In genomic region chr14:95210699-95211098, GRCh38 we compare ENCODE assay signal across 19 cellular contexts. TPM values are rescaled to one million over a fixed set of nuclear protein-coding genes. Genes with fewer than 3 reads are reported as not detected.
DNase-seq lines count a peak whose midpoint lies in the region; ATAC-seq, FAIRE-seq and TF ChIP-seq lines count a peak whose summit lies in the region.
"Had no signal": no experiment of that assay in that cellular context is flagged by ENCODE, and none has a peak within 500 bp of the region (broad histone marks: within the 10 kb centered on the region; RNA-seq: fewer than 3 reads in every experiment).

No MANE protein-coding gene starts in this region.

- H4K20me1 ChIP-seq in IMR-90 (ENCODE audit: insufficient read depth, low read length) (no peaks in the 10 kb centered on the region), HepG2 (ENCODE audit: insufficient read depth, low read length) (no peaks in the 10 kb centered on the region)

- no peak for TF ChIP-seq RAD21 in A549 (conservative IDR thresholded peaks at IDR 0.05 in 1 of 2, IDR thresholded peaks at IDR 0.05 in 1 of 2)
- TF ChIP-seq RAD21 in IMR-90 (IDR thresholded peaks at IDR 0.05; ENCODE audit: low read length), result no peak
- no peak for TF ChIP-seq RAD21 in HepG2 (CRISPR knock-in tag; IDR thresholded peaks at IDR 0.05)

- no peak overlapping the region for H3K14ac ChIP-seq in IMR-90 (replicated peaks; ENCODE audit: low read depth, low read length)

- H3K36me3 ChIP-seq in IMR-90 (ENCODE audit: control insufficient read depth, insufficient read depth, low read length) (no peaks in the 10 kb centered on the region), HepG2 (replicated peaks in 1 of 2; ENCODE audit: control insufficient read depth in 1 of 2, insufficient read depth in 2 of 2, low read length in 2 of 2) (peaks cover 0 to 9% of the 10 kb centered on the region in 2 experiments; a peak in 1 of 5 replicates), parathyroid adenoma (ENCODE audit: control insufficient read depth, insufficient read depth, low read length) (no peaks in the 10 kb centered on the region)

- H4K91ac ChIP-seq in IMR-90 (ENCODE audit: insufficient read depth, low read depth, low read length), result no peak overlapping the region

- H3K9me1 ChIP-seq in IMR-90 (ENCODE audit: insufficient read depth, low read length), result no peaks in the 10 kb centered on the region

- WGBS in A549 (ENCODE audit: missing lambda C conversion rate), result 93% methylated on average over 13 of the region's 13 CpGs
- 57% methylated on average over 3 of the region's 13 CpGs; no CpG with 5 or more reads in 1 of the 2 experiments for WGBS in IMR-90 (ENCODE audit: extremely low coverage in 2 of 2, insufficient read length in 1 of 2), 2 experiments
- 59% methylated on average over 10 of the region's 13 CpGs for WGBS in HepG2 (ENCODE audit: low lambda C conversion rate)

- no peak overlapping the region for H2BK15ac ChIP-seq in IMR-90 (ENCODE audit: low read depth, low read length)

- H3K4me3 ChIP-seq in A549 (no peak overlapping the region), IMR-90 (ENCODE audit: insufficient read depth, low read depth, low read length) (no peak overlapping the region), HepG2 (replicated peaks in 1 of 3; ENCODE audit: insufficient read depth in 1 of 3, low read depth in 2 of 3, low read length in 3 of 3) (no peak overlapping the region), parathyroid adenoma (ENCODE audit: low read depth, low read length) (no peak overlapping the region), dorsolateral prefrontal cortex (no peak overlapping the region)

- no peak overlapping the region for H3K23ac ChIP-seq in IMR-90 (ENCODE audit: low read depth, low read length)

- TF ChIP-seq POLR2A in A549 (IDR thresholded peaks at IDR 0.05; ENCODE audit: low read length) (no peak), IMR-90 (IDR thresholded peaks at IDR 0.05; ENCODE audit: low read depth, low read length) (no peak), HepG2 (IDR thresholded peaks at IDR 0.05; ENCODE audit: insufficient read depth in 1 of 2, low read depth in 2 of 2, low read length in 2 of 2) (no peak)

- BruUV-seq in IMR-90 (replicated peaks; lab: Mats Ljungman, UMichigan) (no TSS peak), HepG2 (replicated peaks; lab: Mats Ljungman, UMichigan) (no TSS peak)

- ATAC-seq in A549 (no peak), IMR-90 (ENCODE audit: low read depth) (no peak), HepG2 (peak; percentile 62), HG03571 (IDR thresholded peaks at IDR 0.05; ENCODE audit: unreplicated experiment) (no peak)
- ATAC-seq: HCT116 had no signal

- H4K8ac ChIP-seq in IMR-90 (ENCODE audit: low read depth in 2 of 2, low read length in 2 of 2), result no peak overlapping the region

- peaks cover 1% of the 10 kb centered on the region for H3K27me3 ChIP-seq in IMR-90 (ENCODE audit: control insufficient read depth, insufficient read depth, low read length)
- no peaks in the 10 kb centered on the region for H3K27me3 ChIP-seq in HepG2 (ENCODE audit: control insufficient read depth in 1 of 2, insufficient read depth in 2 of 2, low read length in 2 of 2)
- H3K27me3 ChIP-seq in parathyroid adenoma (ENCODE audit: control insufficient read depth, insufficient read depth, low read length), result no peaks in the 10 kb centered on the region
- no peaks in the 10 kb centered on the region for H3K27me3 ChIP-seq in dorsolateral prefrontal cortex

- TF ChIP-seq EP300 in A549 (IDR thresholded peaks at IDR 0.05), result no peak
- TF ChIP-seq EP300 in HepG2 (IDR thresholded peaks at IDR 0.05; ENCODE audit: low read depth in 2 of 2, low read length in 2 of 2), result no peak; a peak in 1 of 4 replicates
- TF ChIP-seq EP300 in HepG2 (CRISPR knock-in tag; IDR thresholded peaks at IDR 0.05; ENCODE audit: borderline replicate concordance), result no peak

- no peak overlapping the region for H4K5ac ChIP-seq in IMR-90 (ENCODE audit: low read depth, low read length)

- no peaks in the 10 kb centered on the region for H3K4me1 ChIP-seq in A549
- no peaks in the 10 kb centered on the region for H3K4me1 ChIP-seq in IMR-90 (ENCODE audit: control insufficient read depth, insufficient read depth, low read length)
- peaks cover 25% of the 10 kb centered on the region for H3K4me1 ChIP-seq in HepG2 (ENCODE audit: insufficient read depth, low read length)
- peaks cover 4% of the 10 kb centered on the region for H3K4me1 ChIP-seq in parathyroid adenoma

- no peak overlapping the region for H2AK5ac ChIP-seq in IMR-90 (ENCODE audit: low read depth, low read length)

- H3K27ac ChIP-seq in A549, result no peak overlapping the region
- H3K27ac ChIP-seq in IMR-90 (ENCODE audit: insufficient read depth, low read length), result no peak overlapping the region
- H3K27ac ChIP-seq in HepG2 (ENCODE audit: extremely low read length, insufficient read depth, low read length), result no peak overlapping the region
- no peak overlapping the region for H3K27ac ChIP-seq in parathyroid adenoma
- no peak overlapping the region for H3K27ac ChIP-seq in dorsolateral prefrontal cortex

- H3K56ac ChIP-seq in IMR-90 (ENCODE audit: extremely low read depth, insufficient read depth, low read length), result no peak overlapping the region

- no peak overlapping the region for H2BK5ac ChIP-seq in IMR-90 (ENCODE audit: low read depth, low read length, poor library complexity, severe bottlenecking)

- H3K9me3 ChIP-seq in A549 (peaks cover 7% of the 10 kb centered on the region; the same call in 1 of the 3 replicates), IMR-90 (ENCODE audit: control insufficient read depth, insufficient read depth, low read length) (no peaks in the 10 kb centered on the region), HepG2 (ENCODE audit: low read length) (no peaks in the 10 kb centered on the region), parathyroid adenoma (ENCODE audit: control insufficient read depth, low read length) (no peaks in the 10 kb centered on the region)

- no peak overlapping the region for H3K4ac ChIP-seq in IMR-90 (ENCODE audit: low read depth, low read length)

- no peak overlapping the region for H3K18ac ChIP-seq in IMR-90 (ENCODE audit: low read depth, low read length)

- peak overlapping the region; percentile 19 for H2AK9ac ChIP-seq in IMR-90 (replicated peaks; ENCODE audit: low read depth, low read length, poor library complexity)

- POLR2A ChIA-PET in A549 (lab: Yijun Ruan, JAX) (no interaction called here), IMR-90 (lab: Charles Lee; ENCODE audit: unreplicated experiment) (no interaction called here), HepG2 (lab: Yijun Ruan, JAX) (no interaction called here)

- H2BK20ac ChIP-seq in IMR-90 (ENCODE audit: low read depth, low read length), result no peak overlapping the region

- H3K79me2 ChIP-seq in HepG2 (ENCODE audit: insufficient read depth, low read length) (no peaks in the 10 kb centered on the region), parathyroid adenoma (no peaks in the 10 kb centered on the region)

- intact Hi-C loops in IMR-90 (cut with micrococcal nuclease) (no loop called here), HepG2 (cut with micrococcal nuclease; ENCODE audit: unreplicated experiment) (no loop called here), dorsolateral prefrontal cortex (cut with DNase I) (no loop called here)

- TF ChIP-seq CTCF in A549 (IDR thresholded peaks at IDR 0.05), result no peak
- TF ChIP-seq CTCF in IMR-90 (conservative IDR thresholded peaks at IDR 0.05; ENCODE audit: low read depth, low read length), result no peak
- TF ChIP-seq CTCF in HepG2 (CRISPR knock-in tag; IDR thresholded peaks at IDR 0.05), result no peak
- no peak for TF ChIP-seq CTCF in parathyroid adenoma (IDR thresholded peaks at IDR 0.05)
- TF ChIP-seq CTCF in dorsolateral prefrontal cortex (IDR thresholded peaks at IDR 0.05 in 54 of 56, conservative IDR thresholded peaks at IDR 0.05 in 2 of 56; ENCODE audit: low read depth in 1 of 56, partially characterized antibody in 56 of 56), result no peak

- no peak overlapping the region for H3K4me2 ChIP-seq in A549
- H3K4me2 ChIP-seq in IMR-90 (ENCODE audit: low read depth, low read length), result no peak overlapping the region
- no peak overlapping the region for H3K4me2 ChIP-seq in HepG2 (ENCODE audit: low read depth, low read length)
- no peak overlapping the region for H3K4me2 ChIP-seq in parathyroid adenoma (ENCODE audit: low read length)

- CTCF ChIA-PET in A549 (lab: Yijun Ruan, JAX) (no interaction called here), IMR-90 (lab: Yijun Ruan, JAX) (no interaction called here), HepG2 (lab: Yijun Ruan, JAX; ENCODE audit: low intra/inter-chr PET ratio, low total read pairs) (no interaction called here)

- DNase-seq in A549 (ENCODE audit: low read depth in 1 of 2, low spot score in 1 of 2) (no peak), IMR-90 (no peak), HepG2 (ENCODE audit: low spot score) (peak; percentile 26), hypothalamus (lab: John Stamatoyannopoulos, UW) (no peak), dorsolateral prefrontal cortex (no peak), DMS79 treated with DMSO at 0.1 percent for 48 hours (lab: John Stamatoyannopoulos, UW) (no peak)
- DNase-seq: 8988T; C1 segment of cervical spinal cord; CD4-positive, CD25-positive, alpha-beta regulatory T cell; CD8-positive, alpha-beta memory T cell; COR-L47; GDM1; GOT3; H7; HFFc6 had no signal

- no peak overlapping the region for H2AFZ ChIP-seq in IMR-90 (replicated peaks; ENCODE audit: low read length, poor library complexity)
- no peak overlapping the region for H2AFZ ChIP-seq in HepG2 (ENCODE audit: low read length)
- H2AFZ ChIP-seq in parathyroid adenoma, result peak overlapping the region; percentile 13

- dilution Hi-C loops in IMR-90 (cut with HindIII; ENCODE audit: low sequenced_read_pairs, unreplicated experiment), result no loop called here

- in situ Hi-C loops in IMR-90 (cut with MboI; ENCODE audit: low sequenced_read_pairs), result no loop called here
- in situ Hi-C loops in HepG2 (cut with HindIII; ENCODE audit: extremely low pct_ligation_motif_present, low pct_unique_long_range_greater_than_20kb), result no loop called here

- no peak overlapping the region for H2BK120ac ChIP-seq in IMR-90 (ENCODE audit: low read depth, low read length)

- FAIRE-seq in A549 (lab: Jason Lieb, UNC) (no peak), HepG2 (lab: Jason Lieb, UNC) (no peak)
- FAIRE-seq: HTR-8/SVneo had no signal

- no peak overlapping the region for H3K9ac ChIP-seq in IMR-90 (ENCODE audit: low read depth, low read length)
- H3K9ac ChIP-seq in HepG2 (ENCODE audit: insufficient read depth, low read depth, low read length), result no peak overlapping the region
- no peak overlapping the region for H3K9ac ChIP-seq in parathyroid adenoma

- no peaks in the 10 kb centered on the region for H3K79me1 ChIP-seq in IMR-90 (ENCODE audit: low read depth in 1 of 2, low read length in 2 of 2)

RNA-seq across cellular contexts. Expression of gene DICER1, which starts 53.4 kb away (rescaled TPM):
- polyA plus RNA-seq in A549 (2011; rRNA removed) (46.3 and 51.2 TPM in 2 replicates), A549 (2017; fragmentation: RNase III; extraction: RNeasy Plus Mini Kit Qiagen cat#74134 plus additional on column Dnase treatment) (14.1 to 15.6 TPM (median 14.1 TPM) in 3 replicates), IMR-90 (2012; rRNA removed) (8.3 and 9.7 TPM in 2 replicates), HepG2 (2011; rRNA removed) (23.6 and 31.8 TPM in 2 replicates)
- polyA plus RNA-seq in A549 (2012; cell fraction: cytosol; rRNA removed), result 6.1 and 8.0 TPM in 2 replicates
- 6.9 and 10.5 TPM in 2 replicates for polyA plus RNA-seq in A549 (2012; cell fraction: nucleus; rRNA removed)
- polyA minus RNA-seq in A549 (2011; rRNA and poly(A)+ RNA removed), result 82.8 and 93.1 TPM in 2 replicates
- total RNA-seq in IMR-90 (2012; rRNA removed) (41.7 and 49.5 TPM in 2 replicates), HepG2 (2016; rRNA removed; fragmentation: Illumina TruSeq; extraction: Trizol) (61.9 and 88.8 TPM in 2 replicates), dorsolateral prefrontal cortex (100 to 1,000 TPM in 25 of 120 experiments, 10 to 100 TPM in 95; 58.4 to 196 (median 82.9) TPM)
- 2.3 and 2.8 TPM in 2 replicates for polyA plus RNA-seq in IMR-90 (2012; cell fraction: cytosol; rRNA removed)
- polyA plus RNA-seq in IMR-90 (2012; cell fraction: nucleus; rRNA removed; ENCODE audit: low replicate concordance), result 6.1 and 45.4 TPM in 2 replicates
- total RNA-seq in HepG2 (2016; cell fraction: cytosol; rRNA removed; fragmentation: Illumina TruSeq; extraction: Trizol; ENCODE audit: low read depth), result 10.5 and 12.5 TPM in 2 replicates
- total RNA-seq in HepG2 (2016; cell fraction: insoluble cytoplasmic fraction; rRNA removed; fragmentation: Illumina TruSeq; extraction: Trizol), result 56.8 and 81.5 TPM in 2 replicates
- 28.2 and 32.1 TPM in 2 replicates for total RNA-seq in HepG2 (2016; cell fraction: membrane; rRNA removed; fragmentation: Illumina TruSeq; extraction: Trizol)
- total RNA-seq in HepG2 (2016; cell fraction: nucleus; rRNA removed; fragmentation: Illumina TruSeq; extraction: Trizol), result 64.4 and 74.3 TPM in 2 replicates
- 9.8 and 13.5 TPM in 2 replicates for polyA plus RNA-seq in HepG2 (2011; cell fraction: cytosol; rRNA removed)
- polyA plus RNA-seq in HepG2 (2011; cell fraction: nucleus; rRNA removed), result 29.6 and 34.3 TPM in 2 replicates
- polyA plus RNA-seq in HepG2 (2012), result 18.7 and 21.1 TPM in 2 replicates
- polyA plus RNA-seq in HepG2 (2016; cell fraction: cytosol; fragmentation: Illumina TruSeq; extraction: Trizol; ENCODE audit: low read depth), result 0.61 and 1.1 TPM in 2 replicates
- 33.8 and 35.8 TPM in 2 replicates for polyA plus RNA-seq in HepG2 (2016; cell fraction: insoluble cytoplasmic fraction; fragmentation: Illumina TruSeq; extraction: Trizol; ENCODE audit: low read depth)
- 3.3 and 3.9 TPM in 2 replicates for polyA plus RNA-seq in HepG2 (2016; cell fraction: membrane; fragmentation: Illumina TruSeq; extraction: Trizol; ENCODE audit: low read depth)
- polyA plus RNA-seq in HepG2 (2016; cell fraction: nucleus; fragmentation: Illumina TruSeq; extraction: Trizol; ENCODE audit: insufficient read depth, low read depth), result 42.9 and 44.5 TPM in 2 replicates
- polyA minus RNA-seq in HepG2 (2011; rRNA and poly(A)+ RNA removed; ENCODE audit: low replicate concordance), result 84.7 and 103 TPM in 2 replicates
- polyA minus RNA-seq in HepG2 (2011; cell fraction: cytosol; rRNA and poly(A)+ RNA removed), result 49.5 and 78.0 TPM in 2 replicates
- polyA minus RNA-seq in HepG2 (2011; cell fraction: nucleus; rRNA and poly(A)+ RNA removed), result 130 and 156 TPM in 2 replicates

Comparison
In these comparisons a context has a peak if more than half of its experiments do, and no peak if none do; other contexts are left out.
1. Of the 38 proteins assayed by ChIP-seq in both HepG2 and A549: peak only in HepG2: FOSL2 and HDAC2; only in A549: none; in both: MAFK; in neither: 35.